In genomic region chr6:107470364-107470763, GRCh38 we compare ENCODE assay signal across 7 cellular contexts.
"Had no signal": no experiment of that assay in that cellular context is flagged by ENCODE, and none has a peak within 500 bp of the region (broad histone marks: within the 10 kb centered on the region; RNA-seq: fewer than 3 reads in every experiment).

No MANE protein-coding gene starts in this region.

- H3K36me3 ChIP-seq: HAP-1 had no signal

- H3K4me3 ChIP-seq: GM23248, HAP-1 had no signal

- H3K27ac ChIP-seq: GM23248, HL-60 had no signal

- H3K9me3 ChIP-seq: HAP-1 had no signal

- DNase-seq: GM23248, GOT3, H7, HFFc6, KBM-7 had no signal

- H3K4me1 ChIP-seq: HAP-1 had no signal
